In the genomic region with DNA sequence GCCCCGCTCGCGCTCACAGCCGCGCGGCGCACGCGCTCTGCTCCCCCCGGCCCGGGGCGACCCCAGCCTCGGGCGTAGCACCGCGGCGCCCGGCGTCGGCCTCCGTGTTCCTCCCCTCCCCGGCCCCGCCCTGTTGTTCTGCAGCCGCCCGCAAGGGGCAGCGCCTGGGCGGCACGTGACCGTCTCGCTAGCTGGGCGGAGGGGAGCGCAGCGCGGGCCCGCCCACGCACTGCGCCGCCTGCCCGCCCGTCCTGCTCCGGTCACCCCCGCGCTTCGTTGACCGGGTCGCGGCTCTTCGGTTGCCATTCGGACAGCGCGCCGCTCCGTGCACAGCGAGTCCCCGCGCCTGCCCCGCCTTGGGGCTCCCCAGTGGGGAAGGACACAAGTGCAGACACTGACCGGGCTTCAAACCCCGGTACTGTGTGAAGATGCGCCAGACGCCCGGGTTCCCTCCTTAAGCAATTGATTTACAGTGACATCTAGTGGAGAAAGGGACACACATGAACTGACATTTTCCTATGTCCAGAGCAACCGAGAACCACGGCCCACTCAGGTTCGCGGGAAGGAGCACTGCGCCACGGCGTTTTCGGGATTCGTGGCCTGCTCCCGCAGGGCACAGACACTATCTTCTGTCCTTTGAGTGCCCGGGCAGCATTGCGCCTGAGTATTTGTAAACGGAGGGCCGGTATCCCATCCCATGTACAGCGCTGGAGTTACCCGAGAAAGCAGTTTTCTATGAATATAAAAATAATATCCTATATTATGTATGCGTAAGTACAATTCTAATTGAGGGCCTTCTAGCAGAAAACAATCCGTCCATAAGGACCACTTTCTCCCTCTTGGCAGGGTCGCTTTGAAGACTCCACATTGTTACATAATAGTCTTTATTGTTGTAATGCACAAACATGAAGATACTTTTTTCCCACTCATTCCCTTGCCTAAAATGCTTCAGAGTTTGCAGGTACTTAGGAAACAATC, we compare ENCODE assay signal across 8 cellular contexts. TPM values are rescaled to one million over a fixed set of nuclear protein-coding genes. Genes with fewer than 3 reads are reported as not detected.
DNase-seq lines count a peak whose midpoint lies in the region; ATAC-seq lines count a peak whose summit lies in the region.

No MANE protein-coding gene starts in this region.

- H3K9me3 Mint-ChIP-seq in dendritic cell treated with granulocyte-macrophage colony-stimulating factor and Interleukin-4, amounts not matched to agents 40 ng/mL and 50 ng/mL, for 4 days, result no peaks in the 10 kb centered on the region

- intact Hi-C loops in dendritic cell treated with granulocyte-macrophage colony-stimulating factor and Interleukin-4, amounts not matched to agents 40 ng/mL and 50 ng/mL, for 4 days (cut with micrococcal nuclease), result loop anchor here (1.0 to 10.0 kb wide), 3 partner anchors 48 to 306 kb away; partner anchors contain the start of genes MITD1, MRPL30 and TXNDC9

- ATAC-seq in GM19372 (IDR thresholded peaks at IDR 0.05; ENCODE audit: low read depth, unreplicated experiment), result peak; percentile 77
- peak; percentile 85 for ATAC-seq in HG03521 (IDR thresholded peaks at IDR 0.05; ENCODE audit: unreplicated experiment)
- peak; percentile 89 for ATAC-seq in left lobe of liver

- H3K4me3 Mint-ChIP-seq in dendritic cell treated with granulocyte-macrophage colony-stimulating factor and Interleukin-4, amounts not matched to agents 40 ng/mL and 50 ng/mL, for 4 days, result peak overlapping the region; percentile 94

- peaks cover 8% of the 10 kb centered on the region for H3K27me3 Mint-ChIP-seq in dendritic cell treated with granulocyte-macrophage colony-stimulating factor and Interleukin-4, amounts not matched to agents 40 ng/mL and 50 ng/mL, for 4 days

- peaks cover 14% of the 10 kb centered on the region for H3K36me3 Mint-ChIP-seq in dendritic cell treated with granulocyte-macrophage colony-stimulating factor and Interleukin-4, amounts not matched to agents 40 ng/mL and 50 ng/mL, for 4 days (ENCODE audit: low read depth)

- peaks cover 19% of the 10 kb centered on the region for H3K4me1 Mint-ChIP-seq in dendritic cell treated with granulocyte-macrophage colony-stimulating factor and Interleukin-4, amounts not matched to agents 40 ng/mL and 50 ng/mL, for 4 days (ENCODE audit: low read depth)

- DNase-seq in C1 segment of cervical spinal cord (lab: John Stamatoyannopoulos, UW) (peak; percentile 55 to 98 (median 92)), NCI-H526 treated with DMSO at 0.1 percent for 48 hours (lab: John Stamatoyannopoulos, UW) (peak; percentile 92), left lobe of liver (ENCODE audit: low spot score) (peak; percentile 96)
- peak; percentile 89 to 90 for DNase-seq in activated CD4-positive, alpha-beta T cell treated with anti-CD3 and anti-CD28 coated beads, Interleukin-2, amount 50 U/mL, for 24 hours (ENCODE audit: low read depth in 1 of 2, low spot score in 1 of 2)
- peak; percentile 93 to 94 for DNase-seq in stimulated activated CD4-positive, alpha-beta T cell treated with anti-CD3 and anti-CD28 coated beads, Interleukin-2, amount 100 ng/mL, for 24 hours

- H3K27ac Mint-ChIP-seq in dendritic cell treated with granulocyte-macrophage colony-stimulating factor and Interleukin-4, amounts not matched to agents 40 ng/mL and 50 ng/mL, for 4 days, result peak overlapping the region; percentile 97

RNA-seq across cellular contexts. Expression of gene REV1, which starts 0.6 kb away (rescaled TPM):
- 14.3 TPM for total RNA-seq in left lobe of liver

Comparison
In these comparisons a context has a peak if more than half of its experiments do, and no peak if none do; other contexts are left out.
1. Peak in every context shown above with its lines: DNase-seq and ATAC-seq.